Comparison of ENCODE assay signal across 18 cellular contexts in genomic region chr20:30487947-30488926, GRCh38.
DNase-seq lines count a peak whose midpoint lies in the region; ATAC-seq and TF ChIP-seq lines count a peak whose summit lies in the region.
"Had no signal": no experiment of that assay in that cellular context is flagged by ENCODE, and none has a peak within 500 bp of the region (broad histone marks: within the 10 kb centered on the region; RNA-seq: fewer than 3 reads in every experiment).

No MANE protein-coding gene starts in this region.

- H3K4me1 ChIP-seq in RWPE2 (ENCODE audit: insufficient read depth, poor library complexity, severe bottlenecking) (no peaks in the 10 kb centered on the region), spleen (no peaks in the 10 kb centered on the region)

- H3K27ac ChIP-seq in RWPE2 (ENCODE audit: poor library complexity, severe bottlenecking) = no peak overlapping the region
- H3K27ac ChIP-seq in spleen = no peak overlapping the region
- H3K27ac ChIP-seq: GM23248 had no signal

- H3K36me3 ChIP-seq in RWPE2 (ENCODE audit: low read depth) (no peaks in the 10 kb centered on the region), spleen (no peaks in the 10 kb centered on the region)

- no peaks in the 10 kb centered on the region for H3K27me3 Mint-ChIP-seq in effector memory CD8-positive, alpha-beta T cell

- WGBS in spleen, 5 donors = 37 to 68% (median 56%) methylated on average over 21 to 97 of the region's 97 CpGs

- H3K36me3 Mint-ChIP-seq in effector memory CD8-positive, alpha-beta T cell (ENCODE audit: insufficient read depth) = peaks cover 4% of the 10 kb centered on the region
- H3K36me3 Mint-ChIP-seq: CD14-positive monocyte had no signal

- H3K4me3 Mint-ChIP-seq in effector memory CD8-positive, alpha-beta T cell = no peak overlapping the region
- H3K4me3 Mint-ChIP-seq: CD14-positive monocyte had no signal

- H3K4me1 Mint-ChIP-seq in effector memory CD8-positive, alpha-beta T cell (ENCODE audit: low read depth in 2 of 2) = no peaks in the 10 kb centered on the region
- H3K4me1 Mint-ChIP-seq: CD14-positive monocyte had no signal

- no peak overlapping the region for H3K27ac Mint-ChIP-seq in effector memory CD8-positive, alpha-beta T cell
- H3K27ac Mint-ChIP-seq: CD14-positive monocyte had no signal

- no peak for TF ChIP-seq POLR2A in spleen (IDR thresholded peaks at IDR 0.05)

- DNase-seq in Right ventricle myocardium inferior (ENCODE audit: missing footprints) (peak; percentile 50), Right ventricle myocardium superior (no peak), RWPE2 (ENCODE audit: low spot score) (peak; percentile 83), iPS-NIHi11 (ENCODE audit: low spot score) (peak; percentile 11), spleen (peak; percentile 61)
- no peak for DNase-seq in effector memory CD8-positive, alpha-beta T cell
- DNase-seq: 8988T, DMS79 treated with DMSO at 0.1 percent for 48 hours, GM23248, KBM-7, NCI-H1105 treated with DMSO at 0.1 percent for 48 hours, NCI-H1694, NCI-H2081 treated with DMSO at 0.1 percent for 48 hours, NCI-H510A treated with DMSO at 0.1 percent for 48 hours, NCI-H774 had no signal

- ATAC-seq in Right ventricle myocardium inferior = no peak
- ATAC-seq in Right ventricle myocardium superior (ENCODE audit: poor library complexity) = no peak
- no peak for ATAC-seq in RWPE2 (ENCODE audit: low read depth)
- no peak for ATAC-seq in HG03342 (IDR thresholded peaks at IDR 0.05; ENCODE audit: unreplicated experiment)
- ATAC-seq in effector memory CD8-positive, alpha-beta T cell (replicated peaks) = no peak
- no peak for ATAC-seq in GM21528 (IDR thresholded peaks at IDR 0.05; ENCODE audit: low FRiP score, unreplicated experiment)

- H3K9me3 ChIP-seq in RWPE2 (ENCODE audit: severe bottlenecking) = peaks cover 39% of the 10 kb centered on the region
- H3K9me3 ChIP-seq in spleen = peaks cover 0 to 81% (median 63%) of the 10 kb centered on the region in 8 donors

- TF ChIP-seq CTCF in RWPE2 (IDR thresholded peaks at IDR 0.05; ENCODE audit: poor library complexity, severe bottlenecking) = no peak
- TF ChIP-seq CTCF in spleen (IDR thresholded peaks at IDR 0.05 in 8 of 11, conservative IDR thresholded peaks at IDR 0.05 in 3 of 11) = no peak

- H3K4me3 ChIP-seq in RWPE2 (ENCODE audit: severe bottlenecking) (no peak overlapping the region), spleen (no peak overlapping the region)
- H3K4me3 ChIP-seq: GM23248 had no signal

- H3K9me3 Mint-ChIP-seq in effector memory CD8-positive, alpha-beta T cell = peaks cover 2 to 6% of the 10 kb centered on the region in 2 donors

- H3K27me3 ChIP-seq in RWPE2 (ENCODE audit: insufficient read depth, poor library complexity, severe bottlenecking) = no peaks in the 10 kb centered on the region
- H3K27me3 ChIP-seq in spleen (replicated peaks in 1 of 7) = peaks cover 0 to 37% (median 0%) of the 10 kb centered on the region in 7 donors

- intact Hi-C loops in Right ventricle myocardium inferior (cut with DNase I) = no loop called here
- intact Hi-C loops in Right ventricle myocardium superior (cut with DNase I) = no loop called here
- intact Hi-C loops in spleen (cut with DNase I; ENCODE audit: low total_unique reads) = no loop called here

Comparison
In these comparisons a context has a peak if more than half of its experiments do, and no peak if none do; other contexts are left out.
1. DNase-seq: peak in Right ventricle myocardium inferior (single experiment), RWPE2 (single experiment), iPS-NIHi11 (single experiment) and spleen (single experiment); none in Right ventricle myocardium superior (single experiment) and effector memory CD8-positive, alpha-beta T cell (0 of 3).